ENCODE assay signal across 11 cellular contexts in the genomic region with DNA sequence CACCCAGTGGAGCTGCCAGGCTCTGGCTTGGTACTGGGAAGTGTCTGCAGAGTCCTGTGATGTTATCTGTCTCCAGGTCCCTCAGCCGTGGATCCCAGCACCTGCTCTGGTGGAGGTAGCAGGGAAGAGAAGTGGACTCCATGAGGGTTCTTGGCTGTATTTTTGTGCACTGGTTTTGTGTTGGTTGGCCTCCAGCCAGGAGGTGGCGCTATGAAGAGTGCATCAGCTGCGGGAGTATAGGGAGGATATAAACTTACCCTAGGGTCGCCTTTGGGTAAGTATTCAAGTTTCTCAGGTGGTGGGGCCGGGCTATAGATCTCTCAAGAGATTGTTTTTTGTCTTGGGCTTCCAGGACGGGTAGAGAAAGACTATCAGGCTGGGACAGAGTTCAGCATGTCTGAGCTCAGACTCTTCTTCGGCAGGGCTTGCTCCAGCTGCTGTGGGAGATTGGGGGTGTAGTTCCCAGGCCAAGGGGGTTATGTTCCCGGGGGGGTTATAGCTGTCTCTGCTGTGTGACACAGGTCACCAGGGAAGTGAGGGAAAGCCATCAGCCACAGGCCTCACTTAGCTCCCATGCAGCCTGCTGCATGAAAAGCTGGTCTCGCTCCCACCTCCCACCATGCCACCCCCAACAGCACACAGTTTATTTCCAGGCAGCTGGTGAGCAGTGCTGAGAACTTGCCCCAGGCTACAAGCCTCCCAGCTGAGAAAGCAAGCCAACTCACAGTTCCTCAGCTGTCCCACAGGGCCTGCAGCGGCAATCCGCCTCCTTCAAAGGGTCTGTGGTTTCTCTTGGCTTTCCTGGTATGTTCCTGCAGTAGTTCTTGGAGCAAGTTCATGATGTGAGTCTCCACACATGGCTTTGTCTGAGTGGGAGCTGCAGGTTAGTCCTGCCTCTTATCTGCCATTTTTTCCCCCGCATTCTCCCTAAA.
DNase-seq lines count a peak whose midpoint lies in the region; ATAC-seq and TF ChIP-seq lines count a peak whose summit lies in the region.
"Had no signal": no experiment of that assay in that cellular context is flagged by ENCODE, and none has a peak within 500 bp of the region (broad histone marks: within the 10 kb centered on the region; RNA-seq: fewer than 3 reads in every experiment).

No MANE protein-coding gene starts in this region.

- H3K4me3 Mint-ChIP-seq in activated T-cell treated with anti-CD3 and anti-CD28 coated beads, Interleukin-2, amount 50 U/mL, for 4 hours, result no peak overlapping the region
- H3K4me3 Mint-ChIP-seq: activated CD8-positive, alpha-beta T cell treated with anti-CD3 and anti-CD28 coated beads for 36 hours had no signal

- H3K9me3 ChIP-seq in DND-41 (ENCODE audit: insufficient read depth, low read length, severe bottlenecking) (peaks cover 5% of the 10 kb centered on the region), KOPT-K1 (ENCODE audit: insufficient read depth, low read length, poor library complexity, severe bottlenecking) (peaks cover 9% of the 10 kb centered on the region), uterus (no peaks in the 10 kb centered on the region)
- H3K9me3 ChIP-seq: neutrophil had no signal

- no peak overlapping the region for H3K4me3 ChIP-seq in DND-41 (ENCODE audit: low read depth in 1 of 2, low read length in 2 of 2)
- H3K4me3 ChIP-seq in astrocyte of the cerebellum (ENCODE audit: low read depth, low read length), result no peak overlapping the region
- no peak overlapping the region for H3K4me3 ChIP-seq in kidney epithelial cell (ENCODE audit: low read depth, low read length)
- no peak overlapping the region for H3K4me3 ChIP-seq in uterus
- H3K4me3 ChIP-seq: PC-9 had no signal

- H3K36me3 Mint-ChIP-seq in activated T-cell treated with anti-CD3 and anti-CD28 coated beads, Interleukin-2, amount 50 U/mL, for 4 hours (ENCODE audit: insufficient read depth), result peaks cover 50% of the 10 kb centered on the region

- no peak overlapping the region for H3K9ac ChIP-seq in DND-41 (ENCODE audit: low read depth, low read length)

- H4K20me1 ChIP-seq in DND-41 (ENCODE audit: insufficient read depth, low read length), result no peaks in the 10 kb centered on the region

- H2AFZ ChIP-seq in DND-41 (ENCODE audit: low read depth, low read length), result no peak overlapping the region
- H2AFZ ChIP-seq: PC-9 had no signal

- H3K4me1 ChIP-seq in DND-41 (ENCODE audit: insufficient read depth, low read length) (peaks cover 8% of the 10 kb centered on the region), uterus (no peaks in the 10 kb centered on the region)

- peak; percentile 52 for TF ChIP-seq CTCF in DND-41 (IDR thresholded peaks at IDR 0.05; ENCODE audit: borderline replicate concordance, extremely low read depth, low read length, poor library complexity, severe bottlenecking)
- TF ChIP-seq CTCF in astrocyte of the cerebellum (IDR thresholded peaks at IDR 0.05; ENCODE audit: low read depth, low read length, missing control alignments), result peak; percentile 23
- peak; percentile 14 for TF ChIP-seq CTCF in kidney epithelial cell (IDR thresholded peaks at IDR 0.05; ENCODE audit: insufficient read depth, low read length, poor library complexity, severe bottlenecking)
- TF ChIP-seq CTCF in uterus (IDR thresholded peaks at IDR 0.05), result no peak

- H3K27me3 ChIP-seq in DND-41 (ENCODE audit: insufficient read depth, low read length, poor library complexity), result no peaks in the 10 kb centered on the region
- H3K27me3 ChIP-seq in kidney epithelial cell (ENCODE audit: control insufficient read depth, insufficient read depth, low read length), result no peaks in the 10 kb centered on the region
- no peaks in the 10 kb centered on the region for H3K27me3 ChIP-seq in uterus
- H3K27me3 ChIP-seq: neutrophil had no signal

- DNase-seq in DND-41, result peak; percentile 58
- peak; percentile 97 for DNase-seq in astrocyte of the cerebellum (ENCODE audit: low read depth)
- peak; percentile 35 for DNase-seq in kidney epithelial cell (ENCODE audit: low read depth)
- no peak for DNase-seq in activated T-cell treated with anti-CD3 and anti-CD28 coated beads, Interleukin-2, amount 50 U/mL, for 4 hours
- no peak for DNase-seq in NCI-H1694 (lab: John Stamatoyannopoulos, UW)
- no peak for DNase-seq in uterus
- DNase-seq: activated CD8-positive, alpha-beta T cell treated with anti-CD3 and anti-CD28 coated beads for 36 hours had no signal

- in situ Hi-C loops in astrocyte of the cerebellum (cut with HindIII; ENCODE audit: low sequenced_read_pairs), result no loop called here

- no peaks in the 10 kb centered on the region for H3K27me3 Mint-ChIP-seq in activated T-cell treated with anti-CD3 and anti-CD28 coated beads, Interleukin-2, amount 50 U/mL, for 4 hours (ENCODE audit: low read depth)
- H3K27me3 Mint-ChIP-seq: activated CD8-positive, alpha-beta T cell treated with anti-CD3 and anti-CD28 coated beads for 36 hours had no signal

- TF ChIP-seq POLR2A in uterus (IDR thresholded peaks at IDR 0.05), result no peak

- H3K36me3 ChIP-seq in DND-41 (ENCODE audit: insufficient read depth, low read length) (no peaks in the 10 kb centered on the region), KOPT-K1 (ENCODE audit: insufficient read depth, low read length) (no peaks in the 10 kb centered on the region), kidney epithelial cell (ENCODE audit: control insufficient read depth, insufficient read depth, low read length) (no peaks in the 10 kb centered on the region), uterus (no peaks in the 10 kb centered on the region)
- H3K36me3 ChIP-seq: neutrophil had no signal

- H3K4me1 Mint-ChIP-seq in activated T-cell treated with anti-CD3 and anti-CD28 coated beads, Interleukin-2, amount 50 U/mL, for 4 hours (ENCODE audit: low read depth), result no peaks in the 10 kb centered on the region

- H3K4me2 ChIP-seq in DND-41 (ENCODE audit: insufficient read depth, low read length), result no peak overlapping the region
- H3K4me2 ChIP-seq: PC-9 had no signal

- H3K27ac ChIP-seq in DND-41 (ENCODE audit: low read length) (no peak overlapping the region), KOPT-K1 (ENCODE audit: low read depth, low read length, poor library complexity, severe bottlenecking) (peak overlapping the region; percentile 10), uterus (no peak overlapping the region)
- H3K27ac ChIP-seq: neutrophil, PC-9 had no signal

- no peaks in the 10 kb centered on the region for H3K79me2 ChIP-seq in DND-41 (ENCODE audit: insufficient read depth, low read length)

- intact Hi-C loops in uterus (cut with DNase I; ENCODE audit: low total_unique reads), result no loop called here

- peaks cover 12% of the 10 kb centered on the region for H3K9me3 Mint-ChIP-seq in activated T-cell treated with anti-CD3 and anti-CD28 coated beads, Interleukin-2, amount 50 U/mL, for 4 hours

- ATAC-seq in DND-41 (ENCODE audit: insufficient read depth, low read depth) (peak; percentile 82), HG03039 (IDR thresholded peaks at IDR 0.05; ENCODE audit: unreplicated experiment) (no peak)
- no peak for ATAC-seq in activated T-cell treated with anti-CD3 and anti-CD28 coated beads, Interleukin-2, amount 50 U/mL, for 4 hours
- ATAC-seq: activated CD8-positive, alpha-beta T cell treated with anti-CD3 and anti-CD28 coated beads for 36 hours had no signal

Comparison
In these comparisons a context has a peak if more than half of its experiments do, and no peak if none do; other contexts are left out.
1. DNase-seq: peak in DND-41 (single experiment), astrocyte of the cerebellum (single experiment) and kidney epithelial cell (single experiment); none in activated T-cell treated with anti-CD3 and anti-CD28 coated beads, Interleukin-2, amount 50 U/mL, for 4 hours (single experiment), NCI-H1694 (single experiment) and uterus (0 of 2).
2. CTCF ChIP-seq: peak in DND-41 (single experiment), astrocyte of the cerebellum (single experiment) and kidney epithelial cell (single experiment); none in uterus (0 of 4).